8 cellular contexts compared by ENCODE assay signal in the genomic region with DNA sequence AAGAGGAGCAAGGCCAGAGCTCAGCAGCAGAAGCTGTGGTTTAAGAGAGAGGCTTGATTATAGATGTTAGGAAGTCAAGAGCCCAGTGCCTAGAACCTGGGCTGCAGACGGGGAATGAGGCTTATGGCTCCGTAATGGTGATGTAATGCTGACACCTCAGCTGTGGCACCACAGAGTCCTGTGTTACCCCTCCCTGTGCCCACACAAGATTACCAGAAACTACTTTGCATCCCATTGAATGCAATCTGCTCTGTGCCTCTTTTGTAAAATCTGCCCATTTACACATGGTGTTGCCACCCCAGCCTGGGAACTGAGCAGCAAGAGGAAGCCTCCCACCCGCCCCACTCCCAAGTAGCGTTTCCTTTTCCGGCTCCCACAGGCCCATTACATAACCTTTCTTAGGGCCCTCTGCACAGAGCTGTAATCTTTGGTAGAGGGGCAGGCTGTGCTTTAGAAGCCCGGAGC. TPM values are rescaled to one million over a fixed set of nuclear protein-coding genes. Genes with fewer than 3 reads are reported as not detected.
DNase-seq lines count a peak whose midpoint lies in the region; ATAC-seq lines count a peak whose summit lies in the region.

No MANE protein-coding gene starts in this region.

- peak; percentile 76 for DNase-seq in activated CD4-positive, alpha-beta memory T cell treated with anti-CD3 and anti-CD28 coated beads for 36 hours
- no peak for DNase-seq in Right ventricle myocardium inferior (ENCODE audit: missing footprints)
- peak; percentile 60 for DNase-seq in stimulated activated CD4-positive, alpha-beta T cell treated with anti-CD3 and anti-CD28 coated beads, Interleukin-4, amount 100 ng/mL, for 24 hours
- DNase-seq in posterior vena cava (ENCODE audit: low spot score), result no peak
- no peak for DNase-seq in ecto neural progenitor cell (ENCODE audit: low spot score)
- DNase-seq in DMS79 treated with DMSO at 0.1 percent for 48 hours (lab: John Stamatoyannopoulos, UW), result no peak

- H3K27ac ChIP-seq in KOPT-K1 (ENCODE audit: low read depth, low read length, poor library complexity, severe bottlenecking), result peak overlapping the region; percentile 97

- H3K27ac Mint-ChIP-seq in activated CD4-positive, alpha-beta memory T cell treated with anti-CD3 and anti-CD28 coated beads for 36 hours, result peak overlapping the region; percentile 82

- peaks cover 3% of the 10 kb centered on the region for H3K9me3 Mint-ChIP-seq in activated CD4-positive, alpha-beta memory T cell treated with anti-CD3 and anti-CD28 coated beads for 36 hours

- H3K27me3 Mint-ChIP-seq in activated CD4-positive, alpha-beta memory T cell treated with anti-CD3 and anti-CD28 coated beads for 36 hours, result no peaks in the 10 kb centered on the region

- no peaks in the 10 kb centered on the region for H3K9me3 ChIP-seq in KOPT-K1 (ENCODE audit: insufficient read depth, low read length, poor library complexity, severe bottlenecking)

- H3K36me3 ChIP-seq in KOPT-K1 (ENCODE audit: insufficient read depth, low read length), result no peaks in the 10 kb centered on the region

- CTCF ChIA-PET in activated CD4-positive, alpha-beta memory T cell treated with anti-CD3 and anti-CD28 coated beads for 36 hours (lab: Charles Lee), result interaction anchor here (1.1 to 5.6 kb wide), 6 partner anchors 7 to 55 kb away, joined by 3 to 48 read pairs (median 11); no protein-coding TSS in a partner anchor

- peaks cover 5% of the 10 kb centered on the region for H3K36me3 Mint-ChIP-seq in activated CD4-positive, alpha-beta memory T cell treated with anti-CD3 and anti-CD28 coated beads for 36 hours

- peaks cover 82% of the 10 kb centered on the region for H3K4me1 Mint-ChIP-seq in activated CD4-positive, alpha-beta memory T cell treated with anti-CD3 and anti-CD28 coated beads for 36 hours (ENCODE audit: low read depth)

- peak; percentile 78 for ATAC-seq in Right ventricle myocardium inferior
- ATAC-seq in GM21825 (IDR thresholded peaks at IDR 0.05; ENCODE audit: unreplicated experiment), result no peak

- POLR2A ChIA-PET in activated CD4-positive, alpha-beta memory T cell treated with anti-CD3 and anti-CD28 coated beads for 36 hours (lab: Charles Lee), result interaction anchor here (0.9 to 3.4 kb wide), 6 partner anchors 12 to 67 kb away, joined by 3 to 16 read pairs (median 6); a partner anchor contains a TSS

- intact Hi-C loops in activated CD4-positive, alpha-beta memory T cell treated with anti-CD3 and anti-CD28 coated beads for 36 hours (cut with micrococcal nuclease), result loop anchor here (5.0 kb wide), 1 partner anchor 393 kb away; a partner anchor contains a TSS
- intact Hi-C loops in Right ventricle myocardium inferior (cut with DNase I), result no loop called here
- intact Hi-C loops in posterior vena cava (cut with DNase I), result no loop called here

- peak overlapping the region; percentile 36 for H3K4me3 Mint-ChIP-seq in activated CD4-positive, alpha-beta memory T cell treated with anti-CD3 and anti-CD28 coated beads for 36 hours

RNA-seq across cellular contexts. Expression of a gene that starts 57.0 kb away (rescaled TPM):
- 10 to 100 TPM; 35.7 to 37.3 TPM for total RNA-seq in activated CD4-positive, alpha-beta memory T cell treated with anti-CD3 and anti-CD28 coated beads for 36 hours
- total RNA-seq in Right ventricle myocardium inferior (13.8 TPM), posterior vena cava (10 to 100 TPM; 22.3 to 24.3 TPM)

Comparison
In these comparisons a context has a peak if more than half of its experiments do, and no peak if none do; other contexts are left out.
1. DNase-seq: peak in activated CD4-positive, alpha-beta memory T cell treated with anti-CD3 and anti-CD28 coated beads for 36 hours (single experiment) and stimulated activated CD4-positive, alpha-beta T cell treated with anti-CD3 and anti-CD28 coated beads, Interleukin-4, amount 100 ng/mL, for 24 hours (single experiment); none in Right ventricle myocardium inferior (single experiment), posterior vena cava (single experiment), ecto neural progenitor cell (single experiment) and DMS79 treated with DMSO at 0.1 percent for 48 hours (single experiment).